In the genomic region with DNA sequence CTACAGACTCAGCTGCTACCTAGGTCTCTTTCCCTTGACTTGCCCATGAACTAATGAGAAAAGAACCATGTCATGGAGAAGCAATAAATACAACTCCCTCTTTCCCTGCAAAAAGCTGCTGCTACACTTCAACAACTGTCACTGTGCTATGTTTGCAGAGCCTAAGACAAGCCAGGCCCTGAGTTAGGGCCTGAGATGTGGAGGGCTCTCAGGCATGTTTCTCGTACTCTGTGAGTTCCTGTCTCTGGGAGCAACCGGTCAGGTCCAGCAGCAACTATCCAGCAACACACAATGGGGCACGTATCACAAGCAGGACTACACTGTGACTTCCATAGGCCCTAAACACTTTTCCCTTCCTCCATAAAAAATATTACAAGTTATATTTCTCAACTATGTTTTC, we compare ENCODE assay signal across 15 cellular contexts.
"Had no signal": no experiment of that assay in that cellular context is flagged by ENCODE, and none has a peak within 500 bp of the region (broad histone marks: within the 10 kb centered on the region; RNA-seq: fewer than 3 reads in every experiment).

No MANE protein-coding gene starts in this region.

- H3K27me3 ChIP-seq: gastrocnemius medialis, hepatocyte, spleen, suprapubic skin had no signal

- H3K9me3 ChIP-seq: gastrocnemius medialis, spleen, suprapubic skin had no signal

- H3K4me3 ChIP-seq: gastrocnemius medialis, hepatocyte, SK-N-MC, spleen, suprapubic skin had no signal

- H3K79me2 ChIP-seq: hepatocyte had no signal

- H3K4me2 ChIP-seq: hepatocyte had no signal

- H3K27ac ChIP-seq: hepatocyte, SK-N-MC, spleen, suprapubic skin had no signal

- H3K27me3 Mint-ChIP-seq: activated CD4-positive, alpha-beta memory T cell treated with anti-CD3 and anti-CD28 coated beads, Interleukin-2, amount 10 ng/mL, durations not matched to agents 7 days and 5 days; activated naive CD8-positive, alpha-beta T cell treated with anti-CD3 and anti-CD28 coated beads, Interleukin-2, amount 10 ng/mL, durations not matched to agents 7 days and 5 days; type B pancreatic cell had no signal

- ATAC-seq: sciatic nerve had no signal

- H3K27ac Mint-ChIP-seq: activated CD4-positive, alpha-beta memory T cell treated with anti-CD3 and anti-CD28 coated beads, Interleukin-2, amount 10 ng/mL, durations not matched to agents 7 days and 5 days; type B pancreatic cell had no signal

- H3K4me3 Mint-ChIP-seq: activated CD4-positive, alpha-beta memory T cell treated with anti-CD3 and anti-CD28 coated beads, Interleukin-2, amount 10 ng/mL, durations not matched to agents 7 days and 5 days; activated naive CD8-positive, alpha-beta T cell treated with anti-CD3 and anti-CD28 coated beads, Interleukin-2, amount 10 ng/mL, durations not matched to agents 7 days and 5 days; type B pancreatic cell had no signal

- H3K9me3 Mint-ChIP-seq: activated CD4-positive, alpha-beta memory T cell treated with anti-CD3 and anti-CD28 coated beads, Interleukin-2, amount 10 ng/mL, durations not matched to agents 7 days and 5 days; activated naive CD8-positive, alpha-beta T cell treated with anti-CD3 and anti-CD28 coated beads, Interleukin-2, amount 10 ng/mL, durations not matched to agents 7 days and 5 days; type B pancreatic cell had no signal

- H2AFZ ChIP-seq: hepatocyte had no signal

- DNase-seq: activated CD4-positive, alpha-beta memory T cell treated with anti-CD3 and anti-CD28 coated beads, Interleukin-2, amount 10 ng/mL, durations not matched to agents 7 days and 5 days; activated CD4-positive, alpha-beta T cell treated with anti-CD3 and anti-CD28 coated beads for 1 hour; activated gamma-delta T cell; activated naive CD8-positive, alpha-beta T cell treated with anti-CD3 and anti-CD28 coated beads, Interleukin-2, amount 10 ng/mL, durations not matched to agents 7 days and 5 days; activated T-cell treated with anti-CD3 and anti-CD28 coated beads, Interleukin-2, amount 50 U/mL, for 48 hours; anterior cingulate cortex; gastrocnemius medialis; spleen; stimulated activated CD4-positive, alpha-beta T cell treated with anti-CD3 and anti-CD28 coated beads, Interleukin-1b, Interleukin-23, amount 100 ng/mL, for 48 hours; stimulated activated naive CD4-positive, alpha-beta T cell had no signal
